13 cellular contexts compared by ENCODE assay signal in the genomic region with DNA sequence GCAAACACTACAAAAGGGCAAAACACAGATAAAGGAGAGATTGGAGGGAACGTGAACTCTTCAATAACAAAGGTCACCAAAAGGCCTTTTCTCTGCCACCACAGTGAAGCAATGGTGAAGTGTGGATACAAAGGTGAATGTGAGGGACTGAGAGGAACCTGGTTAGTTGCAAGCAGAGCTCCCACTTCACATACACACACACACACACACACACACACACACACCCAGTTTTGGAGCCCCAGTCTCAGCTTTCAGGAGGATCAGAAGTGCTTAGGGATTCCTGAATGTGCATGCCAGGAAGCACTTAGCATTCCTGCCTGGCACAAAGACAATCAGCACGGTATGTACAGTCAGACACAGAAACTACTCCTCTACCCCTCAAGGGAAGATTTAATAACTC.
DNase-seq lines count a peak whose midpoint lies in the region; FAIRE-seq and TF ChIP-seq lines count a peak whose summit lies in the region.
"Had no signal": no experiment of that assay in that cellular context is flagged by ENCODE, and none has a peak within 500 bp of the region (broad histone marks: within the 10 kb centered on the region; RNA-seq: fewer than 3 reads in every experiment).

No MANE protein-coding gene starts in this region.

- H3K9me2 ChIP-seq in GM23248 (ENCODE audit: insufficient read depth) = no peaks in the 10 kb centered on the region
- no peaks in the 10 kb centered on the region for H3K9me2 ChIP-seq in MM.1S (replicated peaks; ENCODE audit: insufficient read depth, low read length)

- no peaks in the 10 kb centered on the region for H3K4me1 ChIP-seq in GM23248 (ENCODE audit: insufficient read depth)
- no peaks in the 10 kb centered on the region for H3K4me1 ChIP-seq in right atrium auricular region
- H3K4me1 ChIP-seq in MM.1S (ENCODE audit: low read length) = peaks cover 13% of the 10 kb centered on the region

- DNase-seq in GM23248 (peak; percentile 15), bronchial epithelial cell (ENCODE audit: low read depth) (no peak), right atrium auricular region (ENCODE audit: low spot score) (no peak), renal cortical epithelial cell (ENCODE audit: low read depth) (peak; percentile 4), MM.1S (no peak), GM19240 (ENCODE audit: insufficient read length, low spot score) (no peak), NCI-H774 (lab: John Stamatoyannopoulos, UW) (no peak)
- DNase-seq: H9; NCI-H1092; NCI-H446; PC-3; stimulated activated CD4-positive, alpha-beta T cell treated with anti-CD3 and anti-CD28 coated beads, Interleukin-15, amount 100 ng/mL, for 24 hours had no signal

- 50 to 55% methylated on average over 2 of the region's 2 CpGs for WGBS in GM23248 (ENCODE audit: low coverage in 1 of 2, low lambda C conversion rate in 2 of 2, missing lambda C conversion rate in 2 of 2), 2 experiments

- H3K9ac ChIP-seq in GM23248 = no peak overlapping the region
- H3K9ac ChIP-seq in MM.1S (ENCODE audit: low read length) = no peak overlapping the region

- H3K79me2 ChIP-seq in GM23248 (ENCODE audit: insufficient read depth) = no peaks in the 10 kb centered on the region
- no peaks in the 10 kb centered on the region for H3K79me2 ChIP-seq in MM.1S (ENCODE audit: low read length)

- H3K4me2 ChIP-seq in GM23248 (ENCODE audit: unreplicated experiment) (no peak overlapping the region), MM.1S (ENCODE audit: low read depth, low read length) (no peak overlapping the region)

- in situ Hi-C loops in GM23248 (cut with MboI) = no loop called here

- no peak overlapping the region for H3K27ac ChIP-seq in GM23248
- peak overlapping the region; percentile 19 to 68 for H3K27ac ChIP-seq in right atrium auricular region
- H3K27ac ChIP-seq in MM.1S (ENCODE audit: low read length) = no peak overlapping the region
- H3K27ac ChIP-seq: VCaP had no signal

- H4K20me1 ChIP-seq in GM23248 (ENCODE audit: insufficient read depth) (no peaks in the 10 kb centered on the region), MM.1S (ENCODE audit: insufficient read depth, low read length) (no peaks in the 10 kb centered on the region)

- H3K9me3 ChIP-seq in GM23248 (ENCODE audit: low read depth) (no peaks in the 10 kb centered on the region), right atrium auricular region (no peaks in the 10 kb centered on the region), MM.1S (replicated peaks; ENCODE audit: insufficient read depth, low read length) (no peaks in the 10 kb centered on the region)

- peak; percentile 47 for FAIRE-seq in bronchial epithelial cell (lab: Jason Lieb, UNC)

- H3K36me3 ChIP-seq in GM23248 (ENCODE audit: low read depth) (no peaks in the 10 kb centered on the region), bronchial epithelial cell (ENCODE audit: control insufficient read depth, insufficient read depth, low read length) (no peaks in the 10 kb centered on the region), right atrium auricular region (no peaks in the 10 kb centered on the region), MM.1S (replicated peaks; ENCODE audit: insufficient read depth, low read length) (no peaks in the 10 kb centered on the region)

- H3K27me3 ChIP-seq in GM23248 (replicated peaks; ENCODE audit: insufficient read depth) (no peaks in the 10 kb centered on the region), bronchial epithelial cell (ENCODE audit: control insufficient read depth, insufficient read depth, low read length) (no peaks in the 10 kb centered on the region), right atrium auricular region (no peaks in the 10 kb centered on the region), MM.1S (replicated peaks; ENCODE audit: insufficient read depth, low read length) (no peaks in the 10 kb centered on the region)

- TF ChIP-seq CTCF in bronchial epithelial cell (IDR thresholded peaks at IDR 0.05; ENCODE audit: insufficient read depth, low read length, severe bottlenecking) (no peak), right atrium auricular region (IDR thresholded peaks at IDR 0.05) (no peak), MM.1S (IDR thresholded peaks at IDR 0.05; ENCODE audit: low read length) (no peak)

- H3K4me3 ChIP-seq in GM23248 (no peak overlapping the region), bronchial epithelial cell (ENCODE audit: low read depth, low read length) (no peak overlapping the region), right atrium auricular region (no peak overlapping the region), MM.1S (ENCODE audit: low read length) (no peak overlapping the region)

- H3F3A ChIP-seq in GM23248 (ENCODE audit: insufficient read depth) (no peaks in the 10 kb centered on the region), MM.1S (ENCODE audit: insufficient read depth, low read length) (peaks cover 9% of the 10 kb centered on the region)

- no peak overlapping the region for H2AFZ ChIP-seq in GM23248
- no peak overlapping the region for H2AFZ ChIP-seq in MM.1S (ENCODE audit: low read length)

Comparison
In these comparisons a context has a peak if more than half of its experiments do, and no peak if none do; other contexts are left out.
1. DNase-seq: peak in GM23248 (single experiment) and renal cortical epithelial cell (single experiment); none in bronchial epithelial cell (single experiment), right atrium auricular region (single experiment), MM.1S (single experiment), GM19240 (single experiment) and NCI-H774 (single experiment).
2. H3K27ac ChIP-seq: peak in right atrium auricular region (2 of 2); none in GM23248 (single experiment) and MM.1S (single experiment).